Comparison of ENCODE assay signal across 12 cellular contexts in the genomic region with DNA sequence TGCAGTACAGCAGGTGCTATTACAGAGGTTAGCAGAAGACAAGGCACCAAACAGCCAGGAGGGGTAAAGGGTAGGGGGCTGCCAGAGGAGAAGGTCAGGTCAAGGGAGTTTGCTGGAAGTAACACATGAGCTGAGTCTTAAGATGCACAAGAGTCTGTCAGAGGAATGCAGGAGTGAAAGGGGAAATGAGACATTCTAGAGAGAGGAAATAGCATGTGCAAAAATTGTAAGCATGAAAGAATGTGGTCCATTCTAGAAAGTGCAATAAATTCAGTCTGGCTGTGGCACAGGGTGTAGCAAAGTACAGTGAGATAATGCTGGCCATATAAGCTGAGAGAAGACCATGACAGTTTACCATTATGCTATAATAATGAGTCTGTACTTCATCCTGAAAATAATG. TPM values are rescaled to one million over a fixed set of nuclear protein-coding genes. Genes with fewer than 3 reads are reported as not detected.
A peak's percentile ranks its signal among the peaks of the same experiment; 100 is the strongest.
DNase-seq lines count a peak whose midpoint lies in the region; ATAC-seq, FAIRE-seq and TF ChIP-seq lines count a peak whose summit lies in the region.
"Had no signal": no experiment of that assay in that cellular context is flagged by ENCODE, and none has a peak within 500 bp of the region (broad histone marks: within the 10 kb centered on the region; RNA-seq: fewer than 3 reads in every experiment).

No MANE protein-coding gene starts in this region.

- H3K9me3 Mint-ChIP-seq in activated CD4-positive, alpha-beta T cell treated with anti-CD3 and anti-CD28 coated beads, Interleukin-2, amount 10 ng/mL, durations not matched to agents 24 days and 14 days = no peaks in the 10 kb centered on the region
- H3K9me3 Mint-ChIP-seq in stimulated activated naive B cell treated with anti-CD40 and anti-IgM and Interleukin-4, amounts not matched to agents 10 μg/mL and 1 μg/mL and 100 μg/mL, for 72 hours = no peaks in the 10 kb centered on the region
- H3K9me3 Mint-ChIP-seq: effector memory CD8-positive, alpha-beta T cell had no signal

- H3K4me3 ChIP-seq in bronchial epithelial cell (ENCODE audit: low read depth, low read length) = no peak overlapping the region
- H3K4me3 ChIP-seq: testis had no signal

- H3K4me1 Mint-ChIP-seq in activated CD4-positive, alpha-beta T cell treated with anti-CD3 and anti-CD28 coated beads, Interleukin-2, amount 10 ng/mL, durations not matched to agents 24 days and 14 days = peaks cover 13% of the 10 kb centered on the region
- peaks cover 13 to 34% of the 10 kb centered on the region in 2 donors for H3K4me1 Mint-ChIP-seq in stimulated activated naive B cell treated with anti-CD40 and anti-IgM and Interleukin-4, amounts not matched to agents 10 μg/mL and 1 μg/mL and 100 μg/mL, for 72 hours

- intact Hi-C loops in activated CD4-positive, alpha-beta T cell treated with anti-CD3 and anti-CD28 coated beads, Interleukin-2, amount 10 ng/mL, durations not matched to agents 24 days and 14 days (cut with micrococcal nuclease) = no loop called here

- no peak for FAIRE-seq in bronchial epithelial cell (lab: Jason Lieb, UNC)
- FAIRE-seq: A204.1 had no signal

- no peak overlapping the region for H3K4me3 Mint-ChIP-seq in activated CD4-positive, alpha-beta T cell treated with anti-CD3 and anti-CD28 coated beads, Interleukin-2, amount 10 ng/mL, durations not matched to agents 24 days and 14 days
- H3K4me3 Mint-ChIP-seq in stimulated activated naive B cell treated with anti-CD40 and anti-IgM and Interleukin-4, amounts not matched to agents 10 μg/mL and 1 μg/mL and 100 μg/mL, for 72 hours = peak overlapping the region; percentile 3 to 31
- H3K4me3 Mint-ChIP-seq: effector memory CD8-positive, alpha-beta T cell had no signal

- H3K27ac Mint-ChIP-seq in activated CD4-positive, alpha-beta T cell treated with anti-CD3 and anti-CD28 coated beads, Interleukin-2, amount 10 ng/mL, durations not matched to agents 24 days and 14 days = no peak overlapping the region
- peak overlapping the region; percentile 3 for H3K27ac Mint-ChIP-seq in stimulated activated naive B cell treated with anti-CD40 and anti-IgM and Interleukin-4, amounts not matched to agents 10 μg/mL and 1 μg/mL and 100 μg/mL, for 72 hours
- H3K27ac Mint-ChIP-seq: effector memory CD8-positive, alpha-beta T cell had no signal

- peaks cover 41% of the 10 kb centered on the region for H3K36me3 Mint-ChIP-seq in activated CD4-positive, alpha-beta T cell treated with anti-CD3 and anti-CD28 coated beads, Interleukin-2, amount 10 ng/mL, durations not matched to agents 24 days and 14 days (ENCODE audit: low read depth)
- H3K36me3 Mint-ChIP-seq in stimulated activated naive B cell treated with anti-CD40 and anti-IgM and Interleukin-4, amounts not matched to agents 10 μg/mL and 1 μg/mL and 100 μg/mL, for 72 hours = peaks cover 24 to 30% of the 10 kb centered on the region in 2 donors

- no peak for TF ChIP-seq CTCF in bronchial epithelial cell (IDR thresholded peaks at IDR 0.05; ENCODE audit: insufficient read depth, low read length, severe bottlenecking)

- H3K27me3 ChIP-seq in bronchial epithelial cell (ENCODE audit: control insufficient read depth, insufficient read depth, low read length) = no peaks in the 10 kb centered on the region
- H3K27me3 ChIP-seq: testis had no signal

- H3K36me3 ChIP-seq in bronchial epithelial cell (ENCODE audit: control insufficient read depth, insufficient read depth, low read length) = peaks cover 10% of the 10 kb centered on the region

- ATAC-seq in stimulated activated naive B cell treated with anti-CD40 and anti-IgM and Interleukin-4, amounts not matched to agents 10 μg/mL and 1 μg/mL and 100 μg/mL, for 72 hours (replicated peaks) = peak; percentile 98 to 99
- ATAC-seq: effector memory CD8-positive, alpha-beta T cell; PC-3 had no signal

- no peaks in the 10 kb centered on the region for H3K27me3 Mint-ChIP-seq in activated CD4-positive, alpha-beta T cell treated with anti-CD3 and anti-CD28 coated beads, Interleukin-2, amount 10 ng/mL, durations not matched to agents 24 days and 14 days
- H3K27me3 Mint-ChIP-seq in stimulated activated naive B cell treated with anti-CD40 and anti-IgM and Interleukin-4, amounts not matched to agents 10 μg/mL and 1 μg/mL and 100 μg/mL, for 72 hours = no peaks in the 10 kb centered on the region
- H3K27me3 Mint-ChIP-seq: effector memory CD8-positive, alpha-beta T cell had no signal

- peak; percentile 40 for DNase-seq in activated CD4-positive, alpha-beta T cell treated with anti-CD3 and anti-CD28 coated beads, Interleukin-2, amount 10 ng/mL, durations not matched to agents 24 days and 14 days
- no peak for DNase-seq in activated CD4-positive, alpha-beta T cell treated with anti-CD3 and anti-CD28 coated beads, Interleukin-2, amount 50 U/mL, for 4 hours
- DNase-seq in HT1080 (ENCODE audit: low read depth) (peak; percentile 68), bronchial epithelial cell (ENCODE audit: low read depth) (peak; percentile 2), GF-D8 (lab: John Stamatoyannopoulos, UW) (no peak), AML-193 (lab: John Stamatoyannopoulos, UW) (no peak), T1000 (lab: John Stamatoyannopoulos, UW) (no peak)
- DNase-seq in stimulated activated naive B cell treated with anti-CD40 and anti-IgM and Interleukin-4, amounts not matched to agents 10 μg/mL and 1 μg/mL and 100 μg/mL, for 72 hours = no peak
- DNase-seq: effector memory CD8-positive, alpha-beta T cell; PC-3; testis had no signal

RNA-seq across cellular contexts. Expression of gene GOLGA1, which starts 6.6 kb away (rescaled TPM):
- 17.3 and 19.3 TPM in 2 replicates for total RNA-seq in activated CD4-positive, alpha-beta T cell treated with anti-CD3 and anti-CD28 coated beads, Interleukin-2, amount 10 ng/mL, durations not matched to agents 24 days and 14 days
- total RNA-seq in HT1080 (2014; rRNA removed; shearing (Covaris generic)) = 7.8 and 13.2 TPM in 2 replicates
- polyA plus RNA-seq in HT1080 (2015; cell fraction: cytosol; rRNA removed) = 8.7 and 11.7 TPM in 2 replicates
- polyA plus RNA-seq in HT1080 (2015; cell fraction: nucleus; rRNA removed) = 30.5 and 31.1 TPM in 2 replicates
- total RNA-seq in bronchial epithelial cell = 7.9 and 9.7 TPM in 2 replicates

Comparison
In these comparisons a context has a peak if more than half of its experiments do, and no peak if none do; other contexts are left out.
1. DNase-seq: peak in activated CD4-positive, alpha-beta T cell treated with anti-CD3 and anti-CD28 coated beads, Interleukin-2, amount 10 ng/mL, durations not matched to agents 24 days and 14 days (single experiment), HT1080 (single experiment) and bronchial epithelial cell (single experiment); none in activated CD4-positive, alpha-beta T cell treated with anti-CD3 and anti-CD28 coated beads, Interleukin-2, amount 50 U/mL, for 4 hours (0 of 2), stimulated activated naive B cell treated with anti-CD40 and anti-IgM and Interleukin-4, amounts not matched to agents 10 μg/mL and 1 μg/mL and 100 μg/mL, for 72 hours (single experiment), GF-D8 (single experiment), AML-193 (0 of 2) and T1000 (single experiment).